15 cellular contexts compared by ENCODE assay signal in genomic region chr7:30116771-30117170, GRCh38. TPM values are rescaled to one million over a fixed set of nuclear protein-coding genes. Genes with fewer than 3 reads are reported as not detected.
DNase-seq lines count a peak whose midpoint lies in the region; ATAC-seq lines count a peak whose summit lies in the region.
"Had no signal": no experiment of that assay in that cellular context is flagged by ENCODE, and none has a peak within 500 bp of the region (broad histone marks: within the 10 kb centered on the region; RNA-seq: fewer than 3 reads in every experiment).

No MANE protein-coding gene starts in this region.

- H3K4me1 ChIP-seq in skeletal muscle satellite cell (ENCODE audit: control insufficient read depth, insufficient read depth, low read length) = peaks cover 14% of the 10 kb centered on the region
- H3K4me1 ChIP-seq: neural progenitor cell had no signal

- peak overlapping the region; percentile 68 for H3K4me2 ChIP-seq in skeletal muscle satellite cell (ENCODE audit: low read length)
- H3K4me2 ChIP-seq: neural progenitor cell, PC-9 had no signal

- peaks cover 5% of the 10 kb centered on the region for H3K9me3 ChIP-seq in skeletal muscle satellite cell (replicated peaks; ENCODE audit: low read length)

- DNase-seq in ELF-1 (ENCODE audit: low read depth, low spot score) (peak; percentile 53), astrocyte of the hippocampus (ENCODE audit: low read depth, low spot score) (peak; percentile 42), iPS-NIHi7 (ENCODE audit: extremely low spot score) (peak; percentile 23), NCI-H345 treated with DMSO at 0.1 percent for 48 hours (lab: John Stamatoyannopoulos, UW; ENCODE audit: unreplicated experiment) (no peak), A172 (ENCODE audit: low spot score) (no peak)
- DNase-seq: activated CD4-positive, alpha-beta T cell treated with anti-CD3 and anti-CD28 coated beads, Interleukin-2, amount 50 U/mL, for 48 hours; GDM1; NCI-H226; PC-9 had no signal

- peak overlapping the region; percentile 7 for H3K4me3 ChIP-seq in skeletal muscle satellite cell (ENCODE audit: low read length)
- H3K4me3 ChIP-seq: neural progenitor cell, PC-9 had no signal

- ATAC-seq in GM21360 (IDR thresholded peaks at IDR 0.05; ENCODE audit: unreplicated experiment) (no peak), HG03139 (IDR thresholded peaks at IDR 0.05; ENCODE audit: unreplicated experiment) (no peak)
- ATAC-seq: esophagus mucosa; stimulated activated effector memory CD8-positive, alpha-beta T cell treated with anti-CD3 and anti-CD28 coated beads, Interleukin-12 subunit alpha, Interleukin-12 subunit beta, amount 100 ng/mL, for 72 hours had no signal

- peak overlapping the region; percentile 1 for H3K9ac ChIP-seq in skeletal muscle satellite cell (ENCODE audit: low read depth, low read length)
- H3K9ac ChIP-seq: neural progenitor cell had no signal

- H3K36me3 ChIP-seq in skeletal muscle satellite cell (ENCODE audit: insufficient read depth, low read length) = no peaks in the 10 kb centered on the region
- H3K36me3 ChIP-seq: neural progenitor cell had no signal

- H3K27me3 ChIP-seq in skeletal muscle satellite cell (ENCODE audit: control insufficient read depth, insufficient read depth, low read length) = no peaks in the 10 kb centered on the region
- H3K27me3 ChIP-seq: neural progenitor cell had no signal

RNA-seq across cellular contexts. Expression of gene MTURN, which starts 18.0 kb away (rescaled TPM):
- 10.4 and 19.7 TPM in 2 replicates for total RNA-seq in skeletal muscle satellite cell (2012; rRNA removed)
- total RNA-seq in A172 (2014; rRNA removed; shearing (Covaris generic)) = 8.6 and 10.9 TPM in 2 replicates

Comparison
In these comparisons a context has a peak if more than half of its experiments do, and no peak if none do; other contexts are left out.
1. DNase-seq: peak in ELF-1 (single experiment), astrocyte of the hippocampus (single experiment) and iPS-NIHi7 (single experiment); none in NCI-H345 treated with DMSO at 0.1 percent for 48 hours (single experiment) and A172 (single experiment).